13 cellular contexts compared by ENCODE assay signal in the genomic region with DNA sequence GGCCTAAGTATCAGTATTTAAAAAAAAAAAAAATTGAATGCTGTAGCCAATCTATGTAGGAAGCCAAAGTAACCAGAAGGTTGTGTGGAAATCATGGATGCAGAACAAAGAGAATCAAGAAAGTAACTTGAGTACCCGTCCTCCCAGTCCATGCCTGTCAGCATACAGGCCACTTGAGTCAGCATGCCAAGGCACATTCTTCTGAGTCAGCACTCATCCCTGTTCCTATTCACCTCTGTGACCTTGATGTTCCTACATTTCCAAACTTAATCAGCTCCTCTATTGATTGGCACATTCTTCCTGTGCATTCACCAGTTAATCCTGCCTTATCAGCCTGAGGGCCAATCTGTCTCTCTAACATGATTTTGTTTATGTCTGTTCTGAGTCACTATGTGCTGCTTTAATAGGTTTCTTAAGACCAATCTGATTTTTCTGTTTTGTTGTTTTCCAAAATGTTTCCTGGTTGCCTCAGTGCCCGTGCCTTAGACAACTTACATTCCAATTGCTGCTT.
A peak's percentile ranks its signal among the peaks of the same experiment; 100 is the strongest.
DNase-seq lines count a peak whose midpoint lies in the region; ATAC-seq, FAIRE-seq and TF ChIP-seq lines count a peak whose summit lies in the region.
"Had no signal": no experiment of that assay in that cellular context is flagged by ENCODE, and none has a peak within 500 bp of the region (broad histone marks: within the 10 kb centered on the region; RNA-seq: fewer than 3 reads in every experiment).

No MANE protein-coding gene starts in this region.

- H3K4me2 ChIP-seq in astrocyte (ENCODE audit: low read length), result peak overlapping the region; percentile 42

- no peaks in the 10 kb centered on the region for H3K27me3 ChIP-seq in HUES48 (ENCODE audit: control insufficient read depth, insufficient read depth, low read length)
- H3K27me3 ChIP-seq in astrocyte (ENCODE audit: insufficient read depth, low read length), result no peaks in the 10 kb centered on the region
- H3K27me3 ChIP-seq: esophagus muscularis mucosa had no signal

- no peak overlapping the region for H3K4me3 Mint-ChIP-seq in astrocyte (ENCODE audit: unreplicated experiment)
- H3K4me3 Mint-ChIP-seq: stimulated activated naive CD8-positive, alpha-beta T cell treated with anti-CD3 and anti-CD28 coated beads, Interleukin-15, amount 100 ng/mL, for 72 hours had no signal

- peaks cover 26% of the 10 kb centered on the region for H3K4me1 Mint-ChIP-seq in astrocyte (ENCODE audit: low read depth, unreplicated experiment)

- FAIRE-seq in astrocyte (lab: Jason Lieb, UNC), result peak; percentile 85
- no peak for FAIRE-seq in GM19239 (lab: Jason Lieb, UNC)

- H3K4me3 ChIP-seq in AG09309 (ENCODE audit: control insufficient read depth, low read depth, low read length), result no peak overlapping the region
- no peak overlapping the region for H3K4me3 ChIP-seq in HUES48 (ENCODE audit: low read depth, low read length)
- no peak overlapping the region for H3K4me3 ChIP-seq in astrocyte (ENCODE audit: insufficient read depth, low read depth, low read length)
- H3K4me3 ChIP-seq: esophagus muscularis mucosa, skin epidermis had no signal

- H3K27ac Mint-ChIP-seq in astrocyte (ENCODE audit: unreplicated experiment), result peak overlapping the region; percentile 75
- H3K27ac Mint-ChIP-seq: stimulated activated naive CD8-positive, alpha-beta T cell treated with anti-CD3 and anti-CD28 coated beads, Interleukin-15, amount 100 ng/mL, for 72 hours had no signal

- TF ChIP-seq CTCF in AG09309 (IDR thresholded peaks at IDR 0.05; ENCODE audit: control insufficient read depth, insufficient read depth, low read depth, low read length, missing control alignments) (no peak), astrocyte (IDR thresholded peaks at IDR 0.05; ENCODE audit: insufficient read depth, low read depth, low read length) (no peak)

- H3K36me3 Mint-ChIP-seq in astrocyte (ENCODE audit: low read depth, unreplicated experiment), result no peaks in the 10 kb centered on the region

- H3K9ac ChIP-seq in HUES48 (ENCODE audit: low read depth, low read length), result no peak overlapping the region
- no peak overlapping the region for H3K9ac ChIP-seq in astrocyte (ENCODE audit: low read length)

- no peaks in the 10 kb centered on the region for H3K79me2 ChIP-seq in astrocyte (ENCODE audit: insufficient read depth, low read length)

- H3K36me3 ChIP-seq in HUES48 (ENCODE audit: control insufficient read depth, insufficient read depth, low read length) (no peaks in the 10 kb centered on the region), astrocyte (ENCODE audit: insufficient read depth, low read length) (no peaks in the 10 kb centered on the region)
- H3K36me3 ChIP-seq: esophagus muscularis mucosa had no signal

- H3K4me1 ChIP-seq in HUES48 (ENCODE audit: control insufficient read depth, insufficient read depth, low read length) (peaks cover 5% of the 10 kb centered on the region), astrocyte (ENCODE audit: insufficient read depth, low read length) (peaks cover 32% of the 10 kb centered on the region)

- H3K27ac ChIP-seq in HUES48 (ENCODE audit: low read depth, low read length) (peak overlapping the region; percentile 40), astrocyte (ENCODE audit: low read depth, low read length) (peak overlapping the region; percentile 73)

- H2AFZ ChIP-seq in astrocyte (ENCODE audit: low read depth, low read length), result no peak overlapping the region

- no peaks in the 10 kb centered on the region for H3K9me3 ChIP-seq in HUES48 (ENCODE audit: control insufficient read depth, insufficient read depth, low read length)
- no peaks in the 10 kb centered on the region for H3K9me3 ChIP-seq in astrocyte (ENCODE audit: insufficient read depth, low read depth, low read length)
- H3K9me3 ChIP-seq: esophagus muscularis mucosa had no signal

- H3K9me3 Mint-ChIP-seq in astrocyte (ENCODE audit: unreplicated experiment), result peaks cover 2% of the 10 kb centered on the region
- H3K9me3 Mint-ChIP-seq: stimulated activated naive CD8-positive, alpha-beta T cell treated with anti-CD3 and anti-CD28 coated beads, Interleukin-15, amount 100 ng/mL, for 72 hours had no signal

- H4K20me1 ChIP-seq in astrocyte (ENCODE audit: insufficient read depth, low read length), result no peaks in the 10 kb centered on the region

- DNase-seq in AG09309 (ENCODE audit: low read depth), result peak; percentile 61
- DNase-seq in astrocyte (ENCODE audit: low read depth), result peak; percentile 88
- DNase-seq in kidney tubule cell (ENCODE audit: low spot score), result peak; percentile 89
- no peak for DNase-seq in retina
- DNase-seq in GM19239 (ENCODE audit: insufficient read length, low spot score), result no peak
- DNase-seq: Calu3; Right ventricle myocardium superior; stimulated activated naive CD8-positive, alpha-beta T cell treated with anti-CD3 and anti-CD28 coated beads, Interleukin-15, amount 100 ng/mL, for 72 hours had no signal

- ATAC-seq in GM19467 (IDR thresholded peaks at IDR 0.05; ENCODE audit: unreplicated experiment) (no peak), HG03432 (IDR thresholded peaks at IDR 0.05; ENCODE audit: unreplicated experiment) (no peak)

- H3K27me3 Mint-ChIP-seq in astrocyte (ENCODE audit: low read depth, unreplicated experiment), result no peaks in the 10 kb centered on the region
- H3K27me3 Mint-ChIP-seq: stimulated activated naive CD8-positive, alpha-beta T cell treated with anti-CD3 and anti-CD28 coated beads, Interleukin-15, amount 100 ng/mL, for 72 hours had no signal

Comparison
In these comparisons a context has a peak if more than half of its experiments do, and no peak if none do; other contexts are left out.
1. DNase-seq: peak in AG09309 (single experiment), astrocyte (single experiment) and kidney tubule cell (single experiment); none in retina (single experiment) and GM19239 (single experiment).